ENCODE assay signal across 2 cellular contexts in genomic region chr16:67967183-67967955, GRCh38.
TF ChIP-seq lines count a peak whose summit lies in the region.

No MANE protein-coding gene starts in this region.

TF ChIP-seq in SK-N-SH treated with all-trans-retinoic acid at 6 μM for 48 hours, 23 proteins besides CTCF, POLR2A, EP300 and RAD21:
- TF ChIP-seq POU6F1 (CRISPR knock-in tag; IDR thresholded peaks at IDR 0.05; ENCODE audit: borderline replicate concordance, low read depth) (no peak), PATZ1 (CRISPR knock-in tag; IDR thresholded peaks at IDR 0.05; ENCODE audit: borderline replicate concordance) (no peak), RARB (CRISPR knock-in tag; IDR thresholded peaks at IDR 0.05) (no peak)

TF ChIP-seq in H1, 55 proteins besides CTCF, POLR2A, EP300 and RAD21:
- TF ChIP-seq CTBP2 (IDR thresholded peaks at IDR 0.05; ENCODE audit: borderline replicate concordance, insufficient read depth, insufficient read length, low read length) (no peak), YY1 (IDR thresholded peaks at IDR 0.05; ENCODE audit: low read depth, low read length) (no peak), E2F6 (IDR thresholded peaks at IDR 0.05) (no peak), SP4 (IDR thresholded peaks at IDR 0.05; ENCODE audit: low read length) (no peak), ATF3 (IDR thresholded peaks at IDR 0.05; ENCODE audit: insufficient read depth, low read depth, low read length) (no peak), RFX5 (IDR thresholded peaks at IDR 0.05; ENCODE audit: borderline replicate concordance, low read depth, low read length) (no peak), EGR1 (IDR thresholded peaks at IDR 0.05; ENCODE audit: borderline replicate concordance, low read depth, low read length) (no peak), SRF (IDR thresholded peaks at IDR 0.05; ENCODE audit: low read depth, low read length) (no peak), SIN3A (conservative IDR thresholded peaks at IDR 0.05 in 1 of 2, IDR thresholded peaks at IDR 0.05 in 1 of 2; ENCODE audit: low read depth in 1 of 2, low read length in 2 of 2) (no peak), SP1 (IDR thresholded peaks at IDR 0.05; ENCODE audit: low read depth, low read length) (no peak), TBP (IDR thresholded peaks at IDR 0.05; ENCODE audit: low read depth, low read length) (no peak), GTF2F1 (IDR thresholded peaks at IDR 0.05; ENCODE audit: borderline replicate concordance, low read depth, low read length) (no peak), CEBPB (IDR thresholded peaks at IDR 0.05; ENCODE audit: low read depth, low read length) (no peak), RBBP5 (IDR thresholded peaks at IDR 0.05; ENCODE audit: borderline replicate concordance, low read depth, low read length) (no peak), KDM4A (IDR thresholded peaks at IDR 0.05; ENCODE audit: low read depth, low read length, severe bottlenecking) (no peak), FOSL1 (IDR thresholded peaks at IDR 0.05; ENCODE audit: insufficient read depth, low read depth, low read length) (no peak)
